7 cellular contexts compared by ENCODE assay signal in the genomic region with DNA sequence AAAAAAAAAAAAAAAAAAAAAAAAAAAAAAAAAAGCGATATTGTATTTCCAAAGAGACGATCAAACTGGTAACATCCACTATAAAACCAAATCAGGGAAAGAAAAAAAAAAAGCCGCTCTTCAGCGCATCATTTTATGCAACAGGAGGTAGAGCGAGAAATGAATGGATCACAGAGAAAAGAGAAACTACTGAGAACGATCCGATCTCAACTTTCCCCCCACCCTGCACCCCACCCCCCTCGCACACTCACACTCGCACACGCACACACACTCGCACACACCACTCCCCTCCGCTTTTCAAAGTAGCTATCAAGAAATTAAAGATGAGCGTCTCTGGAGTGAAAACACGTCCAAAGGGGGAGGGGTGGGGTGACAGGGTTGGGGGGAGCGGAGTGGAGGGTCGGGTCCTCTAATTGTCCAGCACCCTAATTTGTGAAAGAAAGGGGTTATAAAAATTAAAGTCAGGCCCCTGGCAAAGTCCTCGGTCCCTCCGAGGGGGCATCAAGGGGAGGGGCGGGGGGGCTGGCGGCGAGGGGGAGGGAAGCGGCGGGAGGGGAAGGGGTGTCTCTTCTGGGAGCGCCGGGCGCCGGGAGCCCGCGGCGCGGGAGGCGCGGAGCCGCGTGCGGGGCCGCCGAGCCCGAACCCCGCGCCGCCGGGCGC. TPM values are rescaled to one million over a fixed set of nuclear protein-coding genes. Genes with fewer than 3 reads are reported as not detected.
DNase-seq lines count a peak whose midpoint lies in the region; ATAC-seq and TF ChIP-seq lines count a peak whose summit lies in the region.

No MANE protein-coding gene starts in this region.

- H3K4me2 ChIP-seq in parathyroid adenoma (ENCODE audit: low read length) = peak overlapping the region; percentile 58

- no peak for DNase-seq in GM12864 (ENCODE audit: low read depth)
- DNase-seq in NCI-H146 treated with DMSO at 0.1 percent for 48 hours (lab: John Stamatoyannopoulos, UW; ENCODE audit: unreplicated experiment) = peak; percentile 79
- peak; percentile 28 to 62 for DNase-seq in cardiac muscle cell (ENCODE audit: low read depth in 1 of 2, low spot score in 1 of 2)
- no peak for DNase-seq in activated CD4-positive, alpha-beta T cell treated with anti-CD3 and anti-CD28 coated beads, Interleukin-2, amount 50 U/mL, for 48 hours

- H3K4me1 ChIP-seq in cardiac muscle cell (ENCODE audit: low read depth) = peaks cover 17% of the 10 kb centered on the region
- H3K4me1 ChIP-seq in parathyroid adenoma = peaks cover 7% of the 10 kb centered on the region

- peaks cover 23% of the 10 kb centered on the region for H3K27me3 Mint-ChIP-seq in activated naive CD8-positive, alpha-beta T cell

- no peak overlapping the region for H3K27ac Mint-ChIP-seq in activated naive CD8-positive, alpha-beta T cell

- H3K4me3 ChIP-seq in GM12864 (ENCODE audit: low read depth, low read length) (peak overlapping the region; percentile 45), cardiac muscle cell (peak overlapping the region; percentile 96), parathyroid adenoma (ENCODE audit: low read depth, low read length) (peak overlapping the region; percentile 61)

- peak overlapping the region; percentile 84 for H3K4me3 Mint-ChIP-seq in activated naive CD8-positive, alpha-beta T cell

- no peak for ATAC-seq in GM19023 (IDR thresholded peaks at IDR 0.05; ENCODE audit: unreplicated experiment)

- H3K27ac ChIP-seq in cardiac muscle cell = no peak overlapping the region
- peak overlapping the region; percentile 25 for H3K27ac ChIP-seq in parathyroid adenoma

- H3K79me2 ChIP-seq in parathyroid adenoma = no peaks in the 10 kb centered on the region

- H3K27me3 ChIP-seq in cardiac muscle cell (no peaks in the 10 kb centered on the region), parathyroid adenoma (ENCODE audit: control insufficient read depth, insufficient read depth, low read length) (no peaks in the 10 kb centered on the region)

- H3K36me3 ChIP-seq in cardiac muscle cell (no peaks in the 10 kb centered on the region), parathyroid adenoma (ENCODE audit: control insufficient read depth, insufficient read depth, low read length) (no peaks in the 10 kb centered on the region)

- no peak overlapping the region for H3K9ac ChIP-seq in parathyroid adenoma

- H3K9me3 ChIP-seq in cardiac muscle cell (ENCODE audit: low read depth) = no peaks in the 10 kb centered on the region
- no peaks in the 10 kb centered on the region for H3K9me3 ChIP-seq in parathyroid adenoma (ENCODE audit: control insufficient read depth, low read length)

- TF ChIP-seq CTCF in GM12864 (IDR thresholded peaks at IDR 0.05; ENCODE audit: low read depth, low read length, missing control alignments) = no peak
- no peak for TF ChIP-seq CTCF in cardiac muscle cell (IDR thresholded peaks at IDR 0.05; ENCODE audit: low read depth, low read length)
- TF ChIP-seq CTCF in parathyroid adenoma (IDR thresholded peaks at IDR 0.05) = no peak

- peak overlapping the region; percentile 61 for H2AFZ ChIP-seq in parathyroid adenoma

- no peaks in the 10 kb centered on the region for H3K36me3 Mint-ChIP-seq in activated naive CD8-positive, alpha-beta T cell

- H3K4me1 Mint-ChIP-seq in activated naive CD8-positive, alpha-beta T cell (ENCODE audit: low read depth) = peaks cover 23% of the 10 kb centered on the region

- H3K9me3 Mint-ChIP-seq in activated naive CD8-positive, alpha-beta T cell (ENCODE audit: low read depth) = no peaks in the 10 kb centered on the region

RNA-seq across cellular contexts. Expression of gene TCF4, which starts 0.5 kb away (rescaled TPM):
- 51.4 and 59.2 TPM in 2 replicates for total RNA-seq in cardiac muscle cell
- polyA plus RNA-seq in cardiac muscle cell = 33.6 and 38.3 TPM in 2 replicates

Comparison
In these comparisons a context has a peak if more than half of its experiments do, and no peak if none do; other contexts are left out.
1. DNase-seq: peak in NCI-H146 treated with DMSO at 0.1 percent for 48 hours (single experiment) and cardiac muscle cell (2 of 2); none in GM12864 (single experiment) and activated CD4-positive, alpha-beta T cell treated with anti-CD3 and anti-CD28 coated beads, Interleukin-2, amount 50 U/mL, for 48 hours (0 of 2).
2. H3K4me3 ChIP-seq: peak in every context shown above with its lines; median percentile 96 in cardiac muscle cell; 61 in parathyroid adenoma; 45 in GM12864.